15 cellular contexts compared by ENCODE assay signal in the genomic region with DNA sequence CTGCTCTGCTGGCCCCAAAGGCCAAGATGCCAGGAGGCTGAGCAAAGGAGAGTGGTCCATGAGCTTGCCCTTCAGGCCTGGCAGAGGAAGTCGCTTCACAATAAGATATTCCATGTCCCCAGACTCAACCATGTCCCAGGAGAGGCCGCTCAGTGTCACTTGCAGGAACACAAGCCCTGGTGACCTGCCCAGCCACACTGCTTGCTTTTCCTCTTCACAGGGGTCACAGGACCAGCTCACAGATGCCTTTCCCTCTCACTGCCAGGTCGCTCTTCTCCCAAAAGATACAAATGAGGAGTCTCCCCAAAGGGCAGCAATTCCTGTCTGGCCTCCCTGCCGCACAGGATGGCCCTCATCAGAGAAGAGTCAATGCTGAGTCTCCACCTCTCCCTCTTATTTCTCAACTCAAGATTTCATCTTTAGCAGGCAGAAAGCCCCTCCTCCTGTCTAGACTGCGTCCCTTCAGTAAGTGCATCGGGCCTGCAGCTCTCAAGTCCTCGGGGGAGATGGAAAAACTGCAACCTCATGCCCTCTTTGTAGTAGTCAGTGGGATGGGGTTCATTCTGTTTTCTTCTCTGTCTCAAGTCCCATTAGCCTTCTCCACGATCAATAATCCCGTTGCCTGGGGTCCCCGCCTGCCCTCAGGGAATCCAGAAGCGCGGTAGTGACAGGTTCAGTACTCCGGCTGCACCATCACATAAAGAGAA. TPM values are rescaled to one million over a fixed set of nuclear protein-coding genes. Genes with fewer than 3 reads are reported as not detected.
A peak's percentile ranks its signal among the peaks of the same experiment; 100 is the strongest.
DNase-seq lines count a peak whose midpoint lies in the region; ATAC-seq, FAIRE-seq and TF ChIP-seq lines count a peak whose summit lies in the region.
"Had no signal": no experiment of that assay in that cellular context is flagged by ENCODE, and none has a peak within 500 bp of the region (broad histone marks: within the 10 kb centered on the region; RNA-seq: fewer than 3 reads in every experiment).

No MANE protein-coding gene starts in this region.

- CTCF ChIA-PET in activated naive CD4-positive, alpha-beta T cell treated with anti-CD3 and anti-CD28 coated beads for 36 hours (lab: Charles Lee): interaction anchor here (0.7 to 1.6 kb wide), 2 partner anchors 10 to 44 kb away, joined by 4 read pairs; no protein-coding TSS in a partner anchor

- no peak for ATAC-seq in Right ventricle myocardium inferior
- no peak for ATAC-seq in Right ventricle myocardium superior (ENCODE audit: poor library complexity)
- no peak for ATAC-seq in foreskin keratinocyte
- ATAC-seq in HG02623 (IDR thresholded peaks at IDR 0.05; ENCODE audit: unreplicated experiment): no peak
- no peak for ATAC-seq in pancreas
- no peak for ATAC-seq in HG03097 (IDR thresholded peaks at IDR 0.05; ENCODE audit: low FRiP score, unreplicated experiment)
- ATAC-seq: naive thymus-derived CD8-positive, alpha-beta T cell had no signal

- DNase-seq in Right ventricle myocardium inferior (ENCODE audit: missing footprints) (peak; percentile 60), Right ventricle myocardium superior (no peak), foreskin keratinocyte (no peak), neural crest cell (ENCODE audit: low read depth, low spot score) (no peak), pancreas (no peak)
- no peak for DNase-seq in activated naive CD4-positive, alpha-beta T cell treated with anti-CD3 and anti-CD28 coated beads for 36 hours
- DNase-seq: 8988T; activated CD4-positive, alpha-beta T cell treated with anti-CD3 and anti-CD28 coated beads, Interleukin-2, amount 50 U/mL, for 4 hours; activated naive CD4-positive, alpha-beta T cell; DMS153; hypothalamus; naive thymus-derived CD8-positive, alpha-beta T cell; NCI-H2081 had no signal

- no peaks in the 10 kb centered on the region for H3K27me3 ChIP-seq in foreskin keratinocyte
- H3K27me3 ChIP-seq in pancreas: no peaks in the 10 kb centered on the region

- no peak overlapping the region for H3K4me3 ChIP-seq in pancreas

- H3K27ac ChIP-seq in foreskin keratinocyte: peak overlapping the region; percentile 10
- peak overlapping the region in 1 of 4 donors; percentile 4 for H3K27ac ChIP-seq in pancreas

- H3K4me1 ChIP-seq in foreskin keratinocyte: peaks cover 34% of the 10 kb centered on the region
- H3K4me1 ChIP-seq in pancreas: peaks cover 21 to 55% (median 22%) of the 10 kb centered on the region in 3 donors

- peaks cover 12% of the 10 kb centered on the region for H3K27me3 Mint-ChIP-seq in neural crest cell (ENCODE audit: low read depth)
- peaks cover 23% of the 10 kb centered on the region for H3K27me3 Mint-ChIP-seq in activated naive CD4-positive, alpha-beta T cell treated with anti-CD3 and anti-CD28 coated beads for 36 hours (ENCODE audit: low read depth)

- no peaks in the 10 kb centered on the region for H3K36me3 ChIP-seq in pancreas

- H3K9me3 ChIP-seq in pancreas: no peaks in the 10 kb centered on the region

- peak overlapping the region; percentile 64 for H3K4me3 Mint-ChIP-seq in neural crest cell
- no peak overlapping the region for H3K4me3 Mint-ChIP-seq in activated naive CD4-positive, alpha-beta T cell treated with anti-CD3 and anti-CD28 coated beads for 36 hours

- H3K4me1 Mint-ChIP-seq in neural crest cell: peaks cover 29% of the 10 kb centered on the region
- peaks cover 9% of the 10 kb centered on the region for H3K4me1 Mint-ChIP-seq in activated naive CD4-positive, alpha-beta T cell treated with anti-CD3 and anti-CD28 coated beads for 36 hours (ENCODE audit: low read depth)

- intact Hi-C loops in Right ventricle myocardium inferior (cut with DNase I): no loop called here
- intact Hi-C loops in Right ventricle myocardium superior (cut with DNase I): no loop called here
- intact Hi-C loops in activated naive CD4-positive, alpha-beta T cell treated with anti-CD3 and anti-CD28 coated beads for 36 hours (cut with micrococcal nuclease): no loop called here
- intact Hi-C loops in pancreas (cut with DNase I): no loop called here

- H3K36me3 Mint-ChIP-seq in neural crest cell (ENCODE audit: low read depth): no peaks in the 10 kb centered on the region
- H3K36me3 Mint-ChIP-seq in activated naive CD4-positive, alpha-beta T cell treated with anti-CD3 and anti-CD28 coated beads for 36 hours (ENCODE audit: low read depth): no peaks in the 10 kb centered on the region
- H3K36me3 Mint-ChIP-seq: naive thymus-derived CD8-positive, alpha-beta T cell had no signal

- TF ChIP-seq CTCF in foreskin keratinocyte (conservative IDR thresholded peaks at IDR 0.05) (no peak), neural crest cell (conservative IDR thresholded peaks at IDR 0.05) (no peak), pancreas (IDR thresholded peaks at IDR 0.05) (no peak)

- H3K9me3 Mint-ChIP-seq in neural crest cell: no peaks in the 10 kb centered on the region
- H3K9me3 Mint-ChIP-seq in activated naive CD4-positive, alpha-beta T cell treated with anti-CD3 and anti-CD28 coated beads for 36 hours: no peaks in the 10 kb centered on the region
- H3K9me3 Mint-ChIP-seq: naive thymus-derived CD8-positive, alpha-beta T cell had no signal

- H3K27ac Mint-ChIP-seq in neural crest cell (ENCODE audit: unreplicated experiment): peak overlapping the region; percentile 31
- H3K27ac Mint-ChIP-seq in activated naive CD4-positive, alpha-beta T cell treated with anti-CD3 and anti-CD28 coated beads for 36 hours: no peak overlapping the region

- no peak for FAIRE-seq in pancreas (lab: Jason Lieb, UNC)

- WGBS in pancreas, 2 donors: 73 to 79% methylated on average over 13 of the region's 13 CpGs

RNA-seq across cellular contexts. Expression of gene JUP, which starts 5.0 kb away (rescaled TPM):
- total RNA-seq in Right ventricle myocardium inferior (192 TPM), Right ventricle myocardium superior (195 TPM), foreskin keratinocyte (367 and 442 TPM in 2 replicates), neural crest cell (20.6 and 23.5 TPM in 2 replicates), pancreas (10 to 100 TPM; 31.1 to 93.5 (median 42.0) TPM)
- polyA plus RNA-seq in foreskin keratinocyte (299 and 341 TPM in 2 replicates), pancreas (10 to 100 TPM; 46.8 to 50.4 TPM)
- total RNA-seq in activated naive CD4-positive, alpha-beta T cell treated with anti-CD3 and anti-CD28 coated beads for 36 hours: under 1 TPM; 0.27 to 0.33 TPM

RNA-seq across cellular contexts. Expression of gene P3H4, which starts 30.2 kb away (rescaled TPM):
- total RNA-seq in Right ventricle myocardium inferior (7.8 TPM), Right ventricle myocardium superior (6.7 TPM), foreskin keratinocyte (8.8 and 13.7 TPM in 2 replicates), neural crest cell (40.3 and 42.3 TPM in 2 replicates), pancreas (10 to 100 TPM in 3 of 6 donors, 1 to 10 TPM in 3; 8.4 to 15.7 (median 10.1) TPM)
- polyA plus RNA-seq in foreskin keratinocyte (9.1 and 11.8 TPM in 2 replicates), pancreas (10 to 100 TPM; 13.0 to 16.6 TPM)
- total RNA-seq in activated naive CD4-positive, alpha-beta T cell treated with anti-CD3 and anti-CD28 coated beads for 36 hours: 1 to 10 TPM; 1.2 to 1.5 TPM

RNA-seq across cellular contexts. Expression of gene FKBP10, which starts 31.2 kb away (rescaled TPM):
- total RNA-seq in Right ventricle myocardium inferior (11.7 TPM), Right ventricle myocardium superior (10.6 TPM), foreskin keratinocyte (8.0 and 10.5 TPM in 2 replicates), neural crest cell (259 and 262 TPM in 2 replicates), pancreas (10 to 100 TPM in 4 of 6 donors, 1 to 10 TPM in 2; 4.5 to 35.3 (median 11.7) TPM)
- polyA plus RNA-seq in foreskin keratinocyte (8.8 and 10.9 TPM in 2 replicates), pancreas (10 to 100 TPM in 1 of 2 donors, 1 to 10 TPM in 1; 9.1 to 17.3 TPM)
- under 1 TPM in 1 of 2 experiments, not detected in 1; 0.36 TPM for total RNA-seq in activated naive CD4-positive, alpha-beta T cell treated with anti-CD3 and anti-CD28 coated beads for 36 hours
- total RNA-seq: naive thymus-derived CD8-positive, alpha-beta T cell had no signal
- polyA plus RNA-seq: naive thymus-derived CD8-positive, alpha-beta T cell had no signal

RNA-seq across cellular contexts. Expression of gene HAP1, which starts 47.1 kb away (rescaled TPM):
- 0.14 TPM for total RNA-seq in Right ventricle myocardium inferior
- total RNA-seq in Right ventricle myocardium superior: not detected
- total RNA-seq in foreskin keratinocyte: 0.56 and 0.82 TPM in 2 replicates
- 0.45 and 0.77 TPM in 2 replicates for polyA plus RNA-seq in foreskin keratinocyte
- total RNA-seq in neural crest cell: 1.5 and 1.6 TPM in 2 replicates
- total RNA-seq in activated naive CD4-positive, alpha-beta T cell treated with anti-CD3 and anti-CD28 coated beads for 36 hours: not detected
- 1 to 10 TPM in 3 of 6 donors, under 1 TPM in 3; 0.13 to 1.6 (median 0.84) TPM for total RNA-seq in pancreas
- polyA plus RNA-seq in pancreas: 1 to 10 TPM; 2.6 to 4.2 TPM
- polyA plus RNA-seq: naive thymus-derived CD8-positive, alpha-beta T cell had no signal

RNA-seq across cellular contexts. Expression of gene NT5C3B, which starts 54.5 kb away (rescaled TPM):
- total RNA-seq in Right ventricle myocardium inferior (18.1 TPM), Right ventricle myocardium superior (14.7 TPM), foreskin keratinocyte (61.8 and 93.7 TPM in 2 replicates), neural crest cell (120 and 123 TPM in 2 replicates), pancreas (10 to 100 TPM; 24.2 to 35.6 (median 27.0) TPM)
- polyA plus RNA-seq in foreskin keratinocyte (79.5 and 104 TPM in 2 replicates), pancreas (100 to 1,000 TPM in 1 of 2 donors, 10 to 100 TPM in 1; 89.7 to 102 TPM)
- 10 to 100 TPM; 25.9 to 28.1 TPM for total RNA-seq in activated naive CD4-positive, alpha-beta T cell treated with anti-CD3 and anti-CD28 coated beads for 36 hours

Comparison
In these comparisons a context has a peak if more than half of its experiments do, and no peak if none do; other contexts are left out.
1. RNA of gene JUP, which starts 5.0 kb away (total RNA-seq): 367 to 442 TPM in foreskin keratinocyte, 195 TPM in Right ventricle myocardium superior (single experiment), 192 TPM in Right ventricle myocardium inferior (single experiment), 31.1 to 93.5 TPM in pancreas and 20.6 to 23.5 TPM in neural crest cell; 0.27 to 0.33 TPM in activated naive CD4-positive, alpha-beta T cell treated with anti-CD3 and anti-CD28 coated beads for 36 hours; every median in the first group is over 10 times any median in the second.